9 cellular contexts compared by ENCODE assay signal in the genomic region with DNA sequence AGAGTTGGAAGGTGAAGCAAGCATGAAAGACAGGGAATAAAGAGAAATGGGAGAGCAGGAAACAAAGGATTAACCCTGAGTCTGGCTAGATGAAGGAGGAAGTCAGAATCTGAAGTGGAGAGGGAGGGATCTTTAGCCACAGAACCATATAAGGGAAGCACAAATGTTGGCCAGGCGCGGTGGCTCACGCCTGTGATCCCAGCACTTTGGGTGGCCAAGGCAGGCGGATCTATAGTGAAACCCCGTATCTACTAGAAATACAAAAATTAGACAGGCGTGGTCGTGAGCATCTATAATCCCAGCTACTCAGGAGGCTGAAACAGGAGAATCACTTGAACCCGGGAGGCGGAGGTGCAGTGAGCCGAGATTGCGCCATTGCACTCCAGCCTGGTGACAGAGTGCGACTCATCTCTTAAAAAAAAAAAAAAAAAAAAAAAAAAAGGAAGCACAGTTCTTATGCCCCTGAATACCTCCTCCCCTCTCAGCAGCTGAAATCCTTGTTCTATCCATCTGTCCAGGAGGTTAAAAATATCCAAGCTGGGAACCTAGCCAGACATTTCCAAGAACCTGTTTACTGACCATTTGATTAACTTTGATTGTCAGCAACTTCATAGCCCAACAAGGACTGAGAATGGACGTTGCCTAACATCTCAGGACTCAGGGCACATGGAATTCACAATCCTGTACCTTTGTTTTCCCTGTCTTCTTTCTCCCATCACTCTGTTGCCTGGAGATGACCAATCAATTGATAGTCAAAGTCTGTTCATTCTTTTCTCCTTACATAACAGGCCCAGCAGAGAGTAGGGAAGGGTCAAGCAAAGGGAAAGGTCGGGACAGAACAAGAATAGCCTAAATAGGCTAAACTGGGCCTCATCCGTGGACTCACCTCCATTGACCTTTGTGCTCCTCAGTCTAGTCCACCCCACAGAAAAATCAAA. TPM values are rescaled to one million over a fixed set of nuclear protein-coding genes. Genes with fewer than 3 reads are reported as not detected.
A peak's percentile ranks its signal among the peaks of the same experiment; 100 is the strongest.
DNase-seq lines count a peak whose midpoint lies in the region; ATAC-seq and FAIRE-seq lines count a peak whose summit lies in the region.
"Had no signal": no experiment of that assay in that cellular context is flagged by ENCODE, and none has a peak within 500 bp of the region (broad histone marks: within the 10 kb centered on the region; RNA-seq: fewer than 3 reads in every experiment).

No MANE protein-coding gene starts in this region.

- H3K27ac Mint-ChIP-seq in activated naive CD8-positive, alpha-beta T cell, result peak overlapping the region; percentile 70

- peaks cover 51% of the 10 kb centered on the region for H3K4me1 Mint-ChIP-seq in activated naive CD8-positive, alpha-beta T cell (ENCODE audit: low read depth)

- no peaks in the 10 kb centered on the region for H3K36me3 Mint-ChIP-seq in activated naive CD8-positive, alpha-beta T cell

- H3K4me3 Mint-ChIP-seq in activated naive CD8-positive, alpha-beta T cell, result peak overlapping the region; percentile 52

- H3K9me3 Mint-ChIP-seq in activated naive CD8-positive, alpha-beta T cell (ENCODE audit: low read depth), result peaks cover 3% of the 10 kb centered on the region

- no peak for FAIRE-seq in small intestine (lab: Jason Lieb, UNC)

- intact Hi-C loops in left ventricle myocardium superior (cut with micrococcal nuclease), result no loop called here

- H3K9me3 ChIP-seq in small intestine (ENCODE audit: control insufficient read depth, low read depth), result no peaks in the 10 kb centered on the region

- WGBS in small intestine, 3 donors, result 31 to 42% (median 37%) methylated on average over 15 of the region's 15 CpGs

- H3K27me3 ChIP-seq in small intestine (ENCODE audit: control insufficient read depth in 2 of 2, insufficient read depth in 2 of 2, low read length in 2 of 2), result no peaks in the 10 kb centered on the region

- no peak overlapping the region for H3K4me3 ChIP-seq in small intestine (ENCODE audit: low read depth in 1 of 2, low read length in 2 of 2)

- H3K27me3 Mint-ChIP-seq in activated naive CD8-positive, alpha-beta T cell, result no peaks in the 10 kb centered on the region

- peak; percentile 66 for DNase-seq in DMS79 treated with DMSO at 0.1 percent for 48 hours (lab: John Stamatoyannopoulos, UW)
- DNase-seq in NCI-H187 treated with DMSO at 0.1 percent for 48 hours (lab: John Stamatoyannopoulos, UW), result peak; percentile 81
- peak; percentile 74 for DNase-seq in left ventricle myocardium superior
- peak; percentile 51 for DNase-seq in small intestine

- ATAC-seq in left ventricle myocardium superior (peak; percentile 41), GM19035 (IDR thresholded peaks at IDR 0.05; ENCODE audit: unreplicated experiment) (no peak), HG02588 (IDR thresholded peaks at IDR 0.05; ENCODE audit: unreplicated experiment) (no peak), GM18867 (IDR thresholded peaks at IDR 0.05; ENCODE audit: unreplicated experiment) (no peak)

- no peaks in the 10 kb centered on the region for H3K36me3 ChIP-seq in small intestine (ENCODE audit: control insufficient read depth in 2 of 2, insufficient read depth in 2 of 2, low read length in 2 of 2)

- peak overlapping the region; percentile 56 to 85 for H3K27ac ChIP-seq in small intestine (ENCODE audit: low read depth in 1 of 2, low read length in 1 of 2)
- H3K27ac ChIP-seq: KMS-11 had no signal

- peaks cover 9 to 17% of the 10 kb centered on the region in 2 donors for H3K4me1 ChIP-seq in small intestine (ENCODE audit: control insufficient read depth in 2 of 2, insufficient read depth in 1 of 2, low read depth in 1 of 2, low read length in 1 of 2)

RNA-seq across cellular contexts. Expression of a gene that starts 10.6 kb away (rescaled TPM):
- 954 TPM for total RNA-seq in left ventricle myocardium superior
- 100 to 1,000 TPM in 2 of 3 donors, 10 to 100 TPM in 1; 85.4 to 362 (median 170) TPM for polyA plus RNA-seq in small intestine

RNA-seq across cellular contexts. Expression of a gene that starts 21.3 kb away (rescaled TPM):
- 44.0 TPM for total RNA-seq in left ventricle myocardium superior
- 10 to 100 TPM; 33.6 to 37.3 (median 34.0) TPM for polyA plus RNA-seq in small intestine

RNA-seq across cellular contexts. Expression of a gene that starts 21.4 kb away (rescaled TPM):
- total RNA-seq in left ventricle myocardium superior, result 0.52 TPM
- polyA plus RNA-seq in small intestine, result 1 to 10 TPM in 1 of 3 donors, under 1 TPM in 2; 0.48 to 1.1 (median 0.54) TPM

RNA-seq across cellular contexts. Expression of a gene that starts 28.0 kb away (rescaled TPM):
- 25.2 TPM for total RNA-seq in left ventricle myocardium superior
- polyA plus RNA-seq in small intestine, result 1 to 10 TPM in 2 of 3 donors, under 1 TPM in 1; 0.67 to 7.1 (median 3.2) TPM

RNA-seq across cellular contexts. Expression of a gene that starts 35.8 kb away (rescaled TPM):
- 71.9 TPM for total RNA-seq in left ventricle myocardium superior
- not detected for polyA plus RNA-seq in small intestine
